21 cellular contexts compared by ENCODE assay signal in the genomic region with DNA sequence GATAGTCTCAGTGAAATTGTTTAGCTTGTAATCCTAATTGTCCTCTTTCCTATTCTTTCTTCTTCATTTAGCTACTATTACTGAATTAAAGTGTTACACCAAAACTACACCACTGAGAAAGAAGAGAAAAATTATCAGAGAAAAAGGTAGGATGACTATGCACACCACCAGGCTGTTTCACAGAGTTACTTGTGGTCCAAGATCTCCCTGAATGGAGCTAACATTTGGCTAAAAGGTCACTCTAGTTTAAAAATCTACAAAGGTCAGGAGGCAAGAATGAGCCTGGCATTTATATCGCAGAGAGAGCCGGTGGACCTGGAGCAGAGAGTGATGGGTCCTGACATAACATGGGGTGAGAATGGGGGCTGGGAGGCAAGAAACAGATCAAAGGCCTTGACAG.
"Had no signal": no experiment of that assay in that cellular context is flagged by ENCODE, and none has a peak within 500 bp of the region (broad histone marks: within the 10 kb centered on the region; RNA-seq: fewer than 3 reads in every experiment).

No MANE protein-coding gene starts in this region.

- ATAC-seq: activated CD4-positive, alpha-beta T cell treated with anti-CD3 and anti-CD28 coated beads for 36 hours; activated CD8-positive, alpha-beta memory T cell treated with anti-CD3 and anti-CD28 coated beads, Interleukin-2, amount 10 ng/mL, durations not matched to agents 7 days and 5 days; foreskin keratinocyte; lower lobe of right lung; naive thymus-derived CD4-positive, alpha-beta T cell; T-cell had no signal

- H3K27ac ChIP-seq: breast epithelium, foreskin keratinocyte, lower lobe of right lung, neural progenitor cell, thoracic aorta had no signal

- H3K36me3 ChIP-seq: breast epithelium had no signal

- H3K9me3 ChIP-seq: breast epithelium, lower lobe of right lung, thoracic aorta had no signal

- DNase-seq: activated B cell treated with CpG ODN at 0.5 μM for 24 hours; activated CD4-positive, alpha-beta memory T cell treated with anti-CD3 and anti-CD28 coated beads for 36 hours; activated CD4-positive, alpha-beta T cell treated with anti-CD3 and anti-CD28 coated beads for 36 hours; activated CD8-positive, alpha-beta memory T cell treated with anti-CD3 and anti-CD28 coated beads, Interleukin-2, amount 10 ng/mL, durations not matched to agents 7 days and 5 days; activated gamma-delta T cell treated with Interleukin-2 at 50 U/mL for 16 hours; activated T-cell treated with anti-CD3 and anti-CD28 coated beads for 4 hours; amniotic stem cell; cortex of kidney; foreskin keratinocyte; kidney; lower lobe of right lung; naive thymus-derived CD4-positive, alpha-beta T cell; posterior cingulate gyrus; stimulated activated CD4-positive, alpha-beta T cell treated with anti-CD3 and anti-CD28 coated beads, Interleukin-12 subunit alpha, Interleukin-12 subunit beta, amount 100 ng/mL, for 4 hours; T-cell; T-helper 9 cell had no signal

- H3K4me1 ChIP-seq: breast epithelium, neural progenitor cell had no signal

- H3K4me3 Mint-ChIP-seq: activated B cell treated with CpG ODN at 0.5 μM for 24 hours; activated CD4-positive, alpha-beta memory T cell treated with anti-CD3 and anti-CD28 coated beads for 36 hours; activated CD4-positive, alpha-beta T cell treated with anti-CD3 and anti-CD28 coated beads for 36 hours; activated CD8-positive, alpha-beta memory T cell treated with anti-CD3 and anti-CD28 coated beads, Interleukin-2, amount 10 ng/mL, durations not matched to agents 7 days and 5 days; activated naive CD8-positive, alpha-beta T cell; naive thymus-derived CD4-positive, alpha-beta T cell; neural progenitor cell; T-cell; type B pancreatic cell had no signal

- H3K27me3 Mint-ChIP-seq: activated B cell treated with CpG ODN at 0.5 μM for 24 hours; activated CD4-positive, alpha-beta memory T cell treated with anti-CD3 and anti-CD28 coated beads for 36 hours; activated CD4-positive, alpha-beta T cell treated with anti-CD3 and anti-CD28 coated beads for 36 hours; activated CD8-positive, alpha-beta memory T cell treated with anti-CD3 and anti-CD28 coated beads, Interleukin-2, amount 10 ng/mL, durations not matched to agents 7 days and 5 days; activated naive CD8-positive, alpha-beta T cell; naive thymus-derived CD4-positive, alpha-beta T cell; T-cell; type B pancreatic cell had no signal

- H3K27ac Mint-ChIP-seq: activated B cell treated with CpG ODN at 0.5 μM for 24 hours; activated CD4-positive, alpha-beta memory T cell treated with anti-CD3 and anti-CD28 coated beads for 36 hours; activated CD4-positive, alpha-beta T cell treated with anti-CD3 and anti-CD28 coated beads for 36 hours; activated CD8-positive, alpha-beta memory T cell treated with anti-CD3 and anti-CD28 coated beads, Interleukin-2, amount 10 ng/mL, durations not matched to agents 7 days and 5 days; activated naive CD8-positive, alpha-beta T cell; neural progenitor cell; T-cell; type B pancreatic cell had no signal

- H3K9me3 Mint-ChIP-seq: activated B cell treated with CpG ODN at 0.5 μM for 24 hours; activated CD4-positive, alpha-beta memory T cell treated with anti-CD3 and anti-CD28 coated beads for 36 hours; naive thymus-derived CD4-positive, alpha-beta T cell; neural progenitor cell; T-cell; type B pancreatic cell had no signal

- H3K27me3 ChIP-seq: breast epithelium, foreskin keratinocyte, neural progenitor cell had no signal

- H3K4me1 Mint-ChIP-seq: activated B cell treated with CpG ODN at 0.5 μM for 24 hours; activated CD4-positive, alpha-beta T cell treated with anti-CD3 and anti-CD28 coated beads for 36 hours; activated CD8-positive, alpha-beta memory T cell treated with anti-CD3 and anti-CD28 coated beads, Interleukin-2, amount 10 ng/mL, durations not matched to agents 7 days and 5 days; neural progenitor cell had no signal

- H3K4me3 ChIP-seq: breast epithelium, lower lobe of right lung, neural progenitor cell, thoracic aorta had no signal
